ENCODE assay signal across 8 cellular contexts in genomic region chr2:110674620-110675555, GRCh38. TPM values are rescaled to one million over a fixed set of nuclear protein-coding genes. Genes with fewer than 3 reads are reported as not detected.
DNase-seq lines count a peak whose midpoint lies in the region; ATAC-seq, FAIRE-seq and TF ChIP-seq lines count a peak whose summit lies in the region.

No MANE protein-coding gene starts in this region.

- H3K36me3 Mint-ChIP-seq in endodermal cell (ENCODE audit: low read depth) = peaks cover 24% of the 10 kb centered on the region

- no peaks in the 10 kb centered on the region for H3K9me3 ChIP-seq in endodermal cell (ENCODE audit: control insufficient read depth, low read length)

- H3K9me3 Mint-ChIP-seq in endodermal cell = no peaks in the 10 kb centered on the region

- WGBS in endodermal cell (ENCODE audit: insufficient coverage in 1 of 2, insufficient read length in 1 of 2), 2 experiments = 63 to 78% methylated on average over 6 to 7 of the region's 7 CpGs

- H3K4me1 Mint-ChIP-seq in endodermal cell = peaks cover 31% of the 10 kb centered on the region

- H3K27me3 ChIP-seq in endodermal cell (ENCODE audit: control insufficient read depth, insufficient read depth, low read length, poor library complexity, severe bottlenecking) = no peaks in the 10 kb centered on the region

- H3K4me1 ChIP-seq in endodermal cell (ENCODE audit: control insufficient read depth, insufficient read depth, low read length) = peaks cover 4% of the 10 kb centered on the region

- peak overlapping the region; percentile 25 for H3K4me3 Mint-ChIP-seq in endodermal cell

- peak overlapping the region; percentile 88 for H3K27ac Mint-ChIP-seq in endodermal cell

- peak overlapping the region; percentile 18 for H3K27ac ChIP-seq in endodermal cell (ENCODE audit: low read depth, low read length)

- H3K36me3 ChIP-seq in endodermal cell (ENCODE audit: control insufficient read depth, insufficient read depth, low read length) = peaks cover 49% of the 10 kb centered on the region

- peak overlapping the region; percentile 87 for H3K4me3 ChIP-seq in endodermal cell (ENCODE audit: low read length)

- no peak for TF ChIP-seq CTCF in endodermal cell (conservative IDR thresholded peaks at IDR 0.05)

- ATAC-seq in HG03135 (IDR thresholded peaks at IDR 0.05; ENCODE audit: unreplicated experiment) = peak; percentile 78

- DNase-seq in DMS53 (lab: John Stamatoyannopoulos, UW) = peak; percentile 67
- DNase-seq in GM19240 (ENCODE audit: insufficient read length, low spot score) = peak; percentile 60
- DNase-seq in RCC 7860 (ENCODE audit: low spot score) = peak; percentile 87
- peak; percentile 86 for DNase-seq in endodermal cell
- DNase-seq in stimulated activated CD8-positive, alpha-beta memory T cell treated with anti-CD3 and anti-CD28 coated beads, Interleukin-12 subunit alpha, Interleukin-12 subunit beta, amount 100 ng/mL, for 4 hours (ENCODE audit: low read depth) = peak; percentile 32
- no peak for DNase-seq in central memory CD4-positive, alpha-beta T cell
- no peak for DNase-seq in NCI-H1048 (lab: John Stamatoyannopoulos, UW)

- FAIRE-seq in RCC 7860 (lab: Jason Lieb, UNC) = peak; percentile 91

- no peaks in the 10 kb centered on the region for H3K27me3 Mint-ChIP-seq in endodermal cell (ENCODE audit: insufficient read depth)

- peak overlapping the region; percentile 33 for H3K9ac ChIP-seq in endodermal cell (ENCODE audit: extremely low read depth, low read length, poor library complexity, severe bottlenecking)

RNA-seq across cellular contexts. Expression of gene BUB1, which starts 3.0 kb away (rescaled TPM):
- total RNA-seq in endodermal cell = 100 to 1,000 TPM in 1 of 2 donors, 10 to 100 TPM in 1; 68.3 to 118 TPM
- 92.4 TPM for polyA plus RNA-seq in endodermal cell (2013, experiment 1 of 2)
- 92.7 TPM for polyA plus RNA-seq in endodermal cell (2013, experiment 2 of 2)

RNA-seq across cellular contexts. Expression of gene ACOXL, which starts 57.5 kb away (rescaled TPM):
- 10 to 100 TPM; 11.7 to 12.3 TPM for total RNA-seq in endodermal cell
- 0.96 TPM for polyA plus RNA-seq in endodermal cell (2013, experiment 1 of 2)
- polyA plus RNA-seq in endodermal cell (2013, experiment 2 of 2) = 0.66 TPM

Comparison
In these comparisons a context has a peak if more than half of its experiments do, and no peak if none do; other contexts are left out.
1. DNase-seq: peak in DMS53 (single experiment), GM19240 (single experiment), RCC 7860 (single experiment), endodermal cell (single experiment) and stimulated activated CD8-positive, alpha-beta memory T cell treated with anti-CD3 and anti-CD28 coated beads, Interleukin-12 subunit alpha, Interleukin-12 subunit beta, amount 100 ng/mL, for 4 hours (single experiment); none in central memory CD4-positive, alpha-beta T cell (single experiment) and NCI-H1048 (single experiment).